In the genomic region with DNA sequence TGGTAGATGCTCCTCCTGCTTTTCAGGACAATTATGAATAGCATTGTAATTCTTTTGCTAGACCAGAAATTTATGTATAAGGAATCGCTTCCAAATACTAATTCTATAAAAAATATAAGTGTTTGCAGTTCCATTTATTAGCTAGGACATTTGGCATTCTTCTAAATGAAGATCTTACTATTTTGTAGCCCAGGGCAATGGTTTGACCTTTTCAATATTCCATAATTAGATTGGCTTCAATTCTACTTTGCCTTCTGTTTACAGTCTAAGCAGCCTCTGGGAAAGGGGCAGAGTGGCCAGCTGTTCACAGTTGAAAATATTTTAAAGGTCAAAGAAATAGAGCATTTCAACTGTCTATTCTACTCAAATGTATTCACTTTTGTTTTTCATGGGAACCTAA, we compare ENCODE assay signal across 34 cellular contexts.
"Had no signal": no experiment of that assay in that cellular context is flagged by ENCODE, and none has a peak within 500 bp of the region (broad histone marks: within the 10 kb centered on the region; RNA-seq: fewer than 3 reads in every experiment).

No MANE protein-coding gene starts in this region.

- H3K27me3 ChIP-seq: ascending aorta, brain microvascular endothelial cell, esophagus muscularis mucosa, foreskin keratinocyte, gastroesophageal sphincter had no signal

- DNase-seq: activated CD4-positive, alpha-beta memory T cell treated with anti-CD3 and anti-CD28 coated beads for 36 hours; activated CD4-positive, alpha-beta T cell treated with anti-CD3 and anti-CD28 coated beads for 36 hours; activated CD4-positive, alpha-beta T cell treated with anti-CD3 and anti-CD28 coated beads, Interleukin-2, amount 10 ng/mL, durations not matched to agents 24 days and 14 days; activated CD4-positive, CD25-positive, alpha-beta regulatory T cell; activated CD4-positive, CD25-positive, alpha-beta regulatory T cell treated with anti-CD3 and anti-CD28 coated beads, Interleukin-2, amount 50 U/mL, for 72 hours; activated CD8-positive, alpha-beta memory T cell treated with anti-CD3 and anti-CD28 coated beads, Interleukin-2, amount 10 ng/mL, durations not matched to agents 7 days and 5 days; activated CD8-positive, alpha-beta memory T cell treated with anti-CD3 and anti-CD28 coated beads, Interleukin-2, amount 50 U/mL, for 4 hours; activated CD8-positive, alpha-beta T cell treated with anti-CD3 and anti-CD28 coated beads, Interleukin-2, amount 10 ng/mL, durations not matched to agents 7 days and 5 days; activated effector memory CD4-positive, alpha-beta T cell treated with anti-CD3 and anti-CD28 coated beads, Interleukin-2, amount 50 U/mL, for 16 hours; activated naive CD4-positive, alpha-beta T cell treated with anti-CD3 and anti-CD28 coated beads for 36 hours; activated naive CD8-positive, alpha-beta T cell treated with anti-CD3 and anti-CD28 coated beads for 36 hours; activated naive CD8-positive, alpha-beta T cell treated with anti-CD3 and anti-CD28 coated beads, Interleukin-2, amount 50 U/mL, for 24 hours; activated T-cell treated with anti-CD3 and anti-CD28 coated beads, Interleukin-2, amount 50 U/mL, for 1 hour; activated T-cell treated with anti-CD3 and anti-CD28 coated beads, Interleukin-2, amount 50 U/mL, for 48 hours; brain microvascular endothelial cell; cortex of kidney; dermis blood vessel endothelial cell; effector CD4-positive, alpha-beta T cell; effector memory CD8-positive, alpha-beta T cell; erythroblast; foreskin keratinocyte; head of caudate nucleus; T-helper 1 cell; T-helper 17 cell; T1000 had no signal

- H3K27me3 Mint-ChIP-seq: activated CD4-positive, alpha-beta memory T cell treated with anti-CD3 and anti-CD28 coated beads for 36 hours; activated CD4-positive, alpha-beta T cell treated with anti-CD3 and anti-CD28 coated beads for 36 hours; activated CD4-positive, alpha-beta T cell treated with anti-CD3 and anti-CD28 coated beads, Interleukin-2, amount 10 ng/mL, durations not matched to agents 24 days and 14 days; activated CD8-positive, alpha-beta memory T cell treated with anti-CD3 and anti-CD28 coated beads, Interleukin-2, amount 10 ng/mL, durations not matched to agents 7 days and 5 days; activated naive CD4-positive, alpha-beta T cell treated with anti-CD3 and anti-CD28 coated beads, Interleukin-2, amount 50 U/mL, for 24 hours; activated naive CD8-positive, alpha-beta T cell treated with anti-CD3 and anti-CD28 coated beads for 36 hours; activated naive CD8-positive, alpha-beta T cell treated with anti-CD3 and anti-CD28 coated beads, Interleukin-2, amount 50 U/mL, for 24 hours; central memory CD8-positive, alpha-beta T cell; effector memory CD8-positive, alpha-beta T cell; T-helper 17 cell had no signal

- H3K4me1 ChIP-seq: ascending aorta, esophagus muscularis mucosa, foreskin keratinocyte, gastroesophageal sphincter had no signal

- H3K9me3 Mint-ChIP-seq: activated CD4-positive, alpha-beta T cell treated with anti-CD3 and anti-CD28 coated beads, Interleukin-2, amount 10 ng/mL, durations not matched to agents 24 days and 14 days; activated naive CD4-positive, alpha-beta T cell treated with anti-CD3 and anti-CD28 coated beads, Interleukin-2, amount 50 U/mL, for 24 hours; activated T-helper 1 cell treated with anti-CD3 and anti-CD28 coated beads, Interleukin-12 subunit alpha, Interleukin-12 subunit beta, Interleukin-2, Interleukin-4 antibody, amounts not matched to agents 30 ng/mL and 10 ng/mL and 1 ng/mL, durations not matched to agents 14 hours and 24 hours and 36 hours had no signal

- H3K9me3 ChIP-seq: gastroesophageal sphincter had no signal

- H3K27ac Mint-ChIP-seq: activated CD4-positive, alpha-beta memory T cell treated with anti-CD3 and anti-CD28 coated beads for 36 hours; activated CD4-positive, alpha-beta T cell treated with anti-CD3 and anti-CD28 coated beads for 36 hours; activated CD4-positive, alpha-beta T cell treated with anti-CD3 and anti-CD28 coated beads, Interleukin-2, amount 10 ng/mL, durations not matched to agents 24 days and 14 days; activated CD8-positive, alpha-beta memory T cell treated with anti-CD3 and anti-CD28 coated beads, Interleukin-2, amount 10 ng/mL, durations not matched to agents 7 days and 5 days; activated CD8-positive, alpha-beta T cell treated with anti-CD3 and anti-CD28 coated beads, Interleukin-2, amount 10 ng/mL, durations not matched to agents 7 days and 5 days; activated naive CD4-positive, alpha-beta T cell treated with anti-CD3 and anti-CD28 coated beads for 36 hours; activated naive CD4-positive, alpha-beta T cell treated with anti-CD3 and anti-CD28 coated beads, Interleukin-2, amount 50 U/mL, for 24 hours; activated naive CD8-positive, alpha-beta T cell treated with anti-CD3 and anti-CD28 coated beads for 36 hours; activated naive CD8-positive, alpha-beta T cell treated with anti-CD3 and anti-CD28 coated beads, Interleukin-2, amount 50 U/mL, for 24 hours; activated T-helper 1 cell treated with anti-CD3 and anti-CD28 coated beads, Interleukin-12 subunit alpha, Interleukin-12 subunit beta, Interleukin-2, Interleukin-4 antibody, amounts not matched to agents 30 ng/mL and 10 ng/mL and 1 ng/mL, durations not matched to agents 14 hours and 24 hours and 36 hours; activated T-helper 2 cell treated with anti-CD3 and anti-CD28 coated beads, Interferon-gamma antibody, Interleukin-2, Interleukin-4, amounts not matched to agents 10 μg/mL and 5 μg/mL and 100 μg/mL, durations not matched to agents 14 hours and 24 hours and 36 hours; effector memory CD8-positive, alpha-beta T cell; T-helper 17 cell; T-helper 2 cell treated with Interferon-gamma antibody and Interleukin-4, amounts not matched to agents 5 μg/mL and 100 μg/mL, for 36 hours had no signal

- FAIRE-seq: bronchial epithelial cell had no signal

- H3K36me3 ChIP-seq: ascending aorta, brain microvascular endothelial cell, esophagus muscularis mucosa, gastroesophageal sphincter had no signal

- H3K27ac ChIP-seq: ascending aorta, brain microvascular endothelial cell, esophagus muscularis mucosa, foreskin keratinocyte, gastroesophageal sphincter had no signal

- ATAC-seq: activated CD4-positive, alpha-beta T cell treated with anti-CD3 and anti-CD28 coated beads for 36 hours; activated CD8-positive, alpha-beta memory T cell treated with anti-CD3 and anti-CD28 coated beads, Interleukin-2, amount 10 ng/mL, durations not matched to agents 7 days and 5 days; activated CD8-positive, alpha-beta T cell treated with anti-CD3 and anti-CD28 coated beads, Interleukin-2, amount 10 ng/mL, durations not matched to agents 7 days and 5 days; activated naive CD8-positive, alpha-beta T cell treated with anti-CD3 and anti-CD28 coated beads, Interleukin-2, amount 50 U/mL, for 24 hours; effector memory CD8-positive, alpha-beta T cell; foreskin keratinocyte; gastroesophageal sphincter; T-helper 17 cell had no signal

- H3K4me3 ChIP-seq: ascending aorta, esophagus muscularis mucosa, gastroesophageal sphincter had no signal

- H3K4me3 Mint-ChIP-seq: activated CD4-positive, alpha-beta memory T cell treated with anti-CD3 and anti-CD28 coated beads for 36 hours; activated CD4-positive, alpha-beta T cell treated with anti-CD3 and anti-CD28 coated beads for 36 hours; activated CD4-positive, alpha-beta T cell treated with anti-CD3 and anti-CD28 coated beads, Interleukin-2, amount 10 ng/mL, durations not matched to agents 24 days and 14 days; activated CD8-positive, alpha-beta memory T cell treated with anti-CD3 and anti-CD28 coated beads, Interleukin-2, amount 10 ng/mL, durations not matched to agents 7 days and 5 days; activated CD8-positive, alpha-beta T cell treated with anti-CD3 and anti-CD28 coated beads, Interleukin-2, amount 10 ng/mL, durations not matched to agents 7 days and 5 days; activated naive CD4-positive, alpha-beta T cell treated with anti-CD3 and anti-CD28 coated beads for 36 hours; activated naive CD4-positive, alpha-beta T cell treated with anti-CD3 and anti-CD28 coated beads, Interleukin-2, amount 50 U/mL, for 24 hours; activated naive CD8-positive, alpha-beta T cell treated with anti-CD3 and anti-CD28 coated beads for 36 hours; activated naive CD8-positive, alpha-beta T cell treated with anti-CD3 and anti-CD28 coated beads, Interleukin-2, amount 50 U/mL, for 24 hours; activated T-helper 1 cell treated with anti-CD3 and anti-CD28 coated beads, Interleukin-12 subunit alpha, Interleukin-12 subunit beta, Interleukin-2, Interleukin-4 antibody, amounts not matched to agents 30 ng/mL and 10 ng/mL and 1 ng/mL, durations not matched to agents 14 hours and 24 hours and 36 hours; central memory CD8-positive, alpha-beta T cell; effector memory CD8-positive, alpha-beta T cell; T-helper 17 cell; T-helper 2 cell treated with Interferon-gamma antibody and Interleukin-4, amounts not matched to agents 5 μg/mL and 100 μg/mL, for 36 hours had no signal

- H3K4me1 Mint-ChIP-seq: activated CD4-positive, alpha-beta T cell treated with anti-CD3 and anti-CD28 coated beads for 36 hours; activated CD4-positive, alpha-beta T cell treated with anti-CD3 and anti-CD28 coated beads, Interleukin-2, amount 10 ng/mL, durations not matched to agents 24 days and 14 days; activated CD8-positive, alpha-beta memory T cell treated with anti-CD3 and anti-CD28 coated beads, Interleukin-2, amount 10 ng/mL, durations not matched to agents 7 days and 5 days; activated naive CD4-positive, alpha-beta T cell treated with anti-CD3 and anti-CD28 coated beads, Interleukin-2, amount 50 U/mL, for 24 hours; activated naive CD8-positive, alpha-beta T cell treated with anti-CD3 and anti-CD28 coated beads for 36 hours; activated naive CD8-positive, alpha-beta T cell treated with anti-CD3 and anti-CD28 coated beads, Interleukin-2, amount 50 U/mL, for 24 hours; central memory CD8-positive, alpha-beta T cell; T-helper 17 cell had no signal

- H3K36me3 Mint-ChIP-seq: activated CD4-positive, alpha-beta memory T cell treated with anti-CD3 and anti-CD28 coated beads for 36 hours; activated CD8-positive, alpha-beta memory T cell treated with anti-CD3 and anti-CD28 coated beads, Interleukin-2, amount 10 ng/mL, durations not matched to agents 7 days and 5 days; activated naive CD4-positive, alpha-beta T cell treated with anti-CD3 and anti-CD28 coated beads, Interleukin-2, amount 50 U/mL, for 24 hours; activated naive CD8-positive, alpha-beta T cell treated with anti-CD3 and anti-CD28 coated beads for 36 hours had no signal
